Comparison of ENCODE assay signal across 8 cellular contexts in the genomic region with DNA sequence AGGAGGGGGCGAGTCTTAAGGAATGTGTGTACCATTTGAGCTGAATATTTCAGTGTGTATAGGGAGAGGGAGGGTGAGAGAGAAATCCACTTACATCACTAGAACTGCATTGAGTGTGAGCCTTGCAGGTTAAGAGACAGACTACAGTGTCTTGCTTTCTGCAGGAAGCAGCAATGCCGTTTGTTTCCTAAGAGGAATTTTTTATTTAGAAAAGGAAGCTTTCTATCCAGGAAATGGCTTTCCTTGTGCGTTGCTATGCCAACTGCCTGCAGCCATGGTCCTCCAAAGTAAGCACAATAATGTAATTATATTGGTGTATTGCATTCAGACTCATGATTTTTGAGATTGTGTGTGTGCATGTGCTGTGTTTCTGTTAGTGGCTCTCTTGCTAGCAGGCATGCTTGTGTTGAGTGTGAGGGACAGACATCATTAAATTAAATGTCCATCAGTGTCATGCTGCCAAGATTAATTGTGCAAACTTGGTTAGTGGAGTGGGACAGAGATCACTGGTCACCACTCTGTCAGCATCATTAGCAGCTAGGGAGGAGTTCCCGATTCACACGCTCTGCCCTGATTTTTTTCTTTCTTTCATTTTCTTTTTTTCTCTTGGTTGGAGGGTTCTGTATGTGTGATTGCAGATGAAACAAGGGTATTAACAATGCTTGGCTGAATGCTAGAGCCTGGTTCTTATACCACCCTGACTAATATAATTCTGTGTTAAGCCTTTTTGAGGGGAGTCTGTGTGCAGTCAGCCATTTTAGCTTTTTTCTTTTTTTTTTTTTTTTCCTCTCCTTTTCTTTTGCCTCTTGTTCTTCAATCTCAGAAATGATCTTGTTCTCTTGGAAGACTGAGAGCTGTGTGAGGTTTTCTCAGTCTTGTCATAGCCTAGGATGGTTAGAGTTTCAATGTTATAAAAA.
A peak's percentile ranks its signal among the peaks of the same experiment; 100 is the strongest.
DNase-seq lines count a peak whose midpoint lies in the region; ATAC-seq and TF ChIP-seq lines count a peak whose summit lies in the region.

No MANE protein-coding gene starts in this region.

- peak; percentile 40 for ATAC-seq in left lung

- H2AFZ ChIP-seq in MM.1S (ENCODE audit: low read length), result no peak overlapping the region

- H3K79me2 ChIP-seq in MM.1S (ENCODE audit: low read length), result no peaks in the 10 kb centered on the region

- H3K4me1 ChIP-seq in left lung (peaks cover 0 to 44% of the 10 kb centered on the region in 2 donors), transverse colon (peaks cover 0 to 11% (median 6%) of the 10 kb centered on the region in 4 donors), stomach (peaks cover 4 to 26% (median 14%) of the 10 kb centered on the region in 4 donors), MM.1S (ENCODE audit: low read length) (no peaks in the 10 kb centered on the region)

- 34 to 37% methylated on average over 5 of the region's 5 CpGs for WGBS in transverse colon (ENCODE audit: low coverage in 1 of 2), 2 donors
- WGBS in stomach, 5 donors, result 52 to 74% (median 64%) methylated on average over 5 of the region's 5 CpGs

- H4K20me1 ChIP-seq in MM.1S (ENCODE audit: insufficient read depth, low read length), result no peaks in the 10 kb centered on the region

- H3K36me3 ChIP-seq in left lung (no peaks in the 10 kb centered on the region), transverse colon (no peaks in the 10 kb centered on the region), stomach (no peaks in the 10 kb centered on the region), MM.1S (replicated peaks; ENCODE audit: insufficient read depth, low read length) (no peaks in the 10 kb centered on the region)

- H3K27ac ChIP-seq in left lung (peak overlapping the region; percentile 51), transverse colon (peak overlapping the region; percentile 6 to 20 (median 12)), stomach (peak overlapping the region in 2 of 5 donors; percentile 21 to 55), MM.1S (ENCODE audit: low read length) (no peak overlapping the region)

- no peak for TF ChIP-seq EP300 in transverse colon (IDR thresholded peaks at IDR 0.05; ENCODE audit: low read depth)
- no peak for TF ChIP-seq EP300 in stomach (IDR thresholded peaks at IDR 0.05)

- no peaks in the 10 kb centered on the region for H3F3A ChIP-seq in MM.1S (ENCODE audit: insufficient read depth, low read length)

- TF ChIP-seq POLR2A in transverse colon (IDR thresholded peaks at IDR 0.05) (no peak), stomach (IDR thresholded peaks at IDR 0.05) (no peak)

- H3K9me3 ChIP-seq in left lung (no peaks in the 10 kb centered on the region), transverse colon (no peaks in the 10 kb centered on the region), stomach (no peaks in the 10 kb centered on the region), MM.1S (replicated peaks; ENCODE audit: insufficient read depth, low read length) (no peaks in the 10 kb centered on the region)

- no peak for TF ChIP-seq CTCF in left lung (IDR thresholded peaks at IDR 0.05)
- TF ChIP-seq CTCF in transverse colon (IDR thresholded peaks at IDR 0.05), result no peak
- no peak for TF ChIP-seq CTCF in stomach (IDR thresholded peaks at IDR 0.05)
- TF ChIP-seq CTCF in MM.1S (IDR thresholded peaks at IDR 0.05; ENCODE audit: low read length), result no peak

- peak overlapping the region in 1 of 2 donors; percentile 3 for H3K4me3 ChIP-seq in left lung
- peak overlapping the region in 1 of 4 donors; percentile 13 for H3K4me3 ChIP-seq in transverse colon
- H3K4me3 ChIP-seq in stomach, result peak overlapping the region in 2 of 4 donors; percentile 4 to 7
- no peak overlapping the region for H3K4me3 ChIP-seq in MM.1S (ENCODE audit: low read length)

- in situ Hi-C loops in transverse colon (cut with MboI; ENCODE audit: low pct_ligation_motif_present in 1 of 4, low pct_unique_long_range_greater_than_20kb in 1 of 4, low sequenced_read_pairs in 3 of 4), result no loop called here

- no peaks in the 10 kb centered on the region for H3K9me2 ChIP-seq in MM.1S (replicated peaks; ENCODE audit: insufficient read depth, low read length)

- H3K4me2 ChIP-seq in MM.1S (ENCODE audit: low read depth, low read length), result no peak overlapping the region

- H3K27me3 ChIP-seq in left lung (no peaks in the 10 kb centered on the region), transverse colon (no peaks in the 10 kb centered on the region), stomach (no peaks in the 10 kb centered on the region), MM.1S (replicated peaks; ENCODE audit: insufficient read depth, low read length) (no peaks in the 10 kb centered on the region)

- no peak overlapping the region for H3K9ac ChIP-seq in MM.1S (ENCODE audit: low read length)

- intact Hi-C loops in left lung (cut with DNase I), result no loop called here
- intact Hi-C loops in transverse colon (cut with DNase I; ENCODE audit: low total_unique reads), result no loop called here
- intact Hi-C loops in stomach (cut with DNase I; ENCODE audit: low total_unique reads), result no loop called here

- DNase-seq in NCI-H2227 (lab: John Stamatoyannopoulos, UW; ENCODE audit: unreplicated experiment) (peak; percentile 19), NCI-H2227 treated with DMSO at 0.1 percent for 48 hours (lab: John Stamatoyannopoulos, UW) (no peak), astrocyte of the hippocampus (ENCODE audit: low read depth, low spot score) (peak; percentile 46), left lung (no peak), transverse colon (no peak), NCI-H446 treated with DMSO at 0.1 percent for 48 hours (lab: John Stamatoyannopoulos, UW) (no peak), stomach (no peak), MM.1S (no peak)

Comparison
In these comparisons a context has a peak if more than half of its experiments do, and no peak if none do; other contexts are left out.
1. DNase-seq: peak in NCI-H2227 (single experiment) and astrocyte of the hippocampus (single experiment); none in NCI-H2227 treated with DMSO at 0.1 percent for 48 hours (single experiment), left lung (0 of 2), transverse colon (single experiment), NCI-H446 treated with DMSO at 0.1 percent for 48 hours (single experiment), stomach (single experiment) and MM.1S (single experiment).